In the genomic region with DNA sequence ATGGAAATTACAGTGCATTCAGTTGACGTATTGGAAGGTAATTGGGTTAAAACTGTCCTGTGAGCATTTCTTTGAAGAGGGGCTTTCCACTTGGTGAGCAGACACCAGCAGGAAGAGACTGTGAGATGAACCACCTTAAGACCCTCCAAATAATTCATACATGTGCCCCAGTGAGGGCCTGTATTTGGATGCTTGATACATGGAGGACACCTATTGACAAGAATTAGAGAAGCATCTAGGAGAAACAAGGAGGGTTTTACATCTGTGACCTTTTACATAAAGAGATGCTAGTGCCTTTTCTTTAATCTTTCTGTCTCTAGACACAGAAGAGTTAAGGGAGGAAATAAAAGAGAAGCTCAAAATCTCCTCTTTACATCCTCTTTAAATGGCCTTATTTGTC, we compare ENCODE assay signal across 29 cellular contexts.
"Had no signal": no experiment of that assay in that cellular context is flagged by ENCODE, and none has a peak within 500 bp of the region (broad histone marks: within the 10 kb centered on the region; RNA-seq: fewer than 3 reads in every experiment).

No MANE protein-coding gene starts in this region.

- H3K4me1 ChIP-seq: adrenal gland, ascending aorta, pancreas, right lobe of liver, suprapubic skin, tibial nerve had no signal

- H3K36me3 ChIP-seq: adrenal gland, ascending aorta, brain microvascular endothelial cell, neutrophil, pancreas, right lobe of liver, suprapubic skin, tibial nerve had no signal

- H3K27ac ChIP-seq: adrenal gland, ascending aorta, brain microvascular endothelial cell, neutrophil, pancreas, right lobe of liver, skin epidermis, suprapubic skin, tibial nerve had no signal

- H3K36me3 Mint-ChIP-seq: activated naive CD8-positive, alpha-beta T cell; natural killer cell had no signal

- H3K4me3 ChIP-seq: adrenal gland, ascending aorta, pancreas, right lobe of liver, skin epidermis, suprapubic skin, tibial nerve had no signal

- H3K27ac Mint-ChIP-seq: activated B cell treated with CpG ODN at 0.5 μM for 24 hours; activated CD4-positive, alpha-beta T cell treated with anti-CD3 and anti-CD28 coated beads for 36 hours; activated naive CD8-positive, alpha-beta T cell; activated T-helper 2 cell treated with anti-CD3 and anti-CD28 coated beads, Interferon-gamma antibody, Interleukin-2, Interleukin-4, amounts not matched to agents 10 μg/mL and 5 μg/mL and 100 μg/mL, durations not matched to agents 14 hours and 24 hours and 36 hours; natural killer cell; stimulated activated naive CD8-positive, alpha-beta T cell treated with anti-CD3 and anti-CD28 coated beads, Interleukin-15, amount 100 ng/mL, for 72 hours had no signal

- H3K27me3 Mint-ChIP-seq: activated B cell treated with CpG ODN at 0.5 μM for 24 hours; activated CD4-positive, alpha-beta T cell treated with anti-CD3 and anti-CD28 coated beads for 36 hours; activated naive CD8-positive, alpha-beta T cell; stimulated activated naive CD8-positive, alpha-beta T cell treated with anti-CD3 and anti-CD28 coated beads, Interleukin-15, amount 100 ng/mL, for 72 hours had no signal

- H3K4me1 Mint-ChIP-seq: activated B cell treated with CpG ODN at 0.5 μM for 24 hours; activated CD4-positive, alpha-beta T cell treated with anti-CD3 and anti-CD28 coated beads for 36 hours; natural killer cell; stimulated activated naive CD8-positive, alpha-beta T cell treated with anti-CD3 and anti-CD28 coated beads, Interleukin-15, amount 100 ng/mL, for 72 hours had no signal

- H3K27me3 ChIP-seq: adrenal gland, ascending aorta, brain microvascular endothelial cell, neutrophil, pancreas, right lobe of liver, suprapubic skin, tibial nerve had no signal

- DNase-seq: activated B cell treated with CpG ODN at 0.5 μM for 24 hours; activated CD4-positive, alpha-beta T cell treated with anti-CD3 and anti-CD28 coated beads for 36 hours; activated CD4-positive, alpha-beta T cell treated with anti-CD3 and anti-CD28 coated beads, Interleukin-2, amount 50 U/mL, for 4 hours; activated CD8-positive, alpha-beta memory T cell treated with anti-CD3 and anti-CD28 coated beads, Interleukin-2, amount 50 U/mL, for 48 hours; activated naive CD4-positive, alpha-beta T cell; activated T-cell treated with anti-CD3 and anti-CD28 coated beads, Interleukin-2, amount 50 U/mL, for 4 hours; adrenal gland; brain microvascular endothelial cell; caudate nucleus; dermis blood vessel endothelial cell; effector memory CD4-positive, alpha-beta T cell; glutamatergic neuron; hippocampal formation; left ventricle myocardium superior; mammary epithelial cell; midbrain; natural killer cell; pancreas; right lobe of liver; stimulated activated CD4-positive, alpha-beta T cell treated with anti-CD3 and anti-CD28 coated beads, Interleukin-1b, Interleukin-23, amount 100 ng/mL, for 48 hours; stimulated activated naive CD8-positive, alpha-beta T cell treated with anti-CD3 and anti-CD28 coated beads, Interleukin-15, amount 100 ng/mL, for 72 hours; T1000 had no signal

- H3K4me3 Mint-ChIP-seq: activated B cell treated with CpG ODN at 0.5 μM for 24 hours; activated CD4-positive, alpha-beta T cell treated with anti-CD3 and anti-CD28 coated beads for 36 hours; activated naive CD8-positive, alpha-beta T cell; activated T-cell treated with anti-CD3 and anti-CD28 coated beads, Interleukin-2, amount 50 U/mL, for 4 hours; natural killer cell; stimulated activated naive CD8-positive, alpha-beta T cell treated with anti-CD3 and anti-CD28 coated beads, Interleukin-15, amount 100 ng/mL, for 72 hours had no signal

- H3K9me3 ChIP-seq: adrenal gland, neutrophil, pancreas, right lobe of liver, suprapubic skin had no signal
